Comparison of ENCODE assay signal across 2 cellular contexts in genomic region chr19:51681286-51681956, GRCh38.
TF ChIP-seq lines count a peak whose summit lies in the region.

No MANE protein-coding gene starts in this region.

TF ChIP-seq in A549, 52 proteins besides CTCF, POLR2A, EP300 and RAD21 (continued from another document):
- TF ChIP-seq USF2 (IDR thresholded peaks at IDR 0.05) (no peak), KDM5A (IDR thresholded peaks at IDR 0.05) (no peak)

TF ChIP-seq in GM23338, 12 proteins besides CTCF, POLR2A, EP300 and RAD21 (continued from another document):
- TF ChIP-seq ZNF462 (CRISPR knock-in tag; IDR thresholded peaks at IDR 0.05) (no peak), EZH2phosphoT487 (IDR thresholded peaks at IDR 0.05; ENCODE audit: unreplicated experiment) (no peak), EZH2 (IDR thresholded peaks at IDR 0.05; ENCODE audit: low read depth, unreplicated experiment) (no peak), CREB1 (CRISPR knock-in tag; IDR thresholded peaks at IDR 0.05; ENCODE audit: low read depth) (no peak), ZNF114 (CRISPR knock-in tag; IDR thresholded peaks at IDR 0.05) (no peak), POLR2AphosphoS5 (IDR thresholded peaks at IDR 0.05; ENCODE audit: low read depth) (no peak), REST (IDR thresholded peaks at IDR 0.05; ENCODE audit: unreplicated experiment) (no peak), JUNB (IDR thresholded peaks at IDR 0.05; ENCODE audit: unreplicated experiment) (no peak), NANOG (IDR thresholded peaks at IDR 0.05; ENCODE audit: borderline replicate concordance) (no peak)
